ENCODE assay signal across 23 cellular contexts in the genomic region with DNA sequence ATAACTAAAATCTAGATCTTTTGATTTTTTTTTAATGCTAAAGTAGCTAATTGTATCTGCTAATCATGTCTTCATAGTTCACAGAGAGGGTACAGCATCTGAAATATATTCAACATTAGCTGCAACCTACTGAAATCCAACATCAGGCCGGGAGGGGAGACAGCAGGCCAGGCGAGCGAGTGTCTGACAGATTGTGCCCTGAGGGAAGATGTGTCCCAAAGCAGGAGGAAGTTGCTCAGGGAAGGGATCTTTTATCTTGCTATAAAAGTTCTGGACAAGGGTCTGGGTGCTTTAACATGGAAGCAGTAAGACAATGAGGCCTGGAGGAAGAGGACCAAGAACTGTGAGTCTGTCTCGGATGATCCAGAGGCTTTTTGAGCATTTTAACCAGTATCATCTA.
DNase-seq lines count a peak whose midpoint lies in the region; ATAC-seq and TF ChIP-seq lines count a peak whose summit lies in the region.
"Had no signal": no experiment of that assay in that cellular context is flagged by ENCODE, and none has a peak within 500 bp of the region (broad histone marks: within the 10 kb centered on the region; RNA-seq: fewer than 3 reads in every experiment).

No MANE protein-coding gene starts in this region.

- WGBS in IMR-90 (ENCODE audit: extremely low coverage in 2 of 2, insufficient read length in 1 of 2), 2 experiments = no CpG with 5 or more reads among the region's 4 CpGs
- WGBS in ectodermal cell, 2 experiments = 79 to 83% methylated on average over 4 of the region's 4 CpGs
- WGBS in ovary, 3 donors = 91 to 95% (median 94%) methylated on average over 4 of the region's 4 CpGs

- H2AK5ac ChIP-seq in IMR-90 (ENCODE audit: low read depth, low read length) = peak overlapping the region; percentile 91

- peak overlapping the region; percentile 78 for H2BK5ac ChIP-seq in IMR-90 (ENCODE audit: low read depth, low read length, poor library complexity, severe bottlenecking)

- peak overlapping the region; percentile 75; the same call in 1 of the 2 replicates for H2BK20ac ChIP-seq in IMR-90 (ENCODE audit: low read depth, low read length)

- no peak overlapping the region for H3K4me3 ChIP-seq in IMR-90 (ENCODE audit: insufficient read depth, low read depth, low read length)
- no peak overlapping the region for H3K4me3 ChIP-seq in ectodermal cell (ENCODE audit: insufficient read depth, low read depth, low read length)
- no peak overlapping the region for H3K4me3 ChIP-seq in ovary
- H3K4me3 ChIP-seq: coronary artery, esophagus muscularis mucosa, HAP-1 had no signal

- TF ChIP-seq CTCF in IMR-90 (conservative IDR thresholded peaks at IDR 0.05; ENCODE audit: low read depth, low read length) (no peak), osteocyte (IDR thresholded peaks at IDR 0.05) (no peak), ovary (IDR thresholded peaks at IDR 0.05) (no peak)

- no peaks in the 10 kb centered on the region for H3K9me3 ChIP-seq in IMR-90 (ENCODE audit: control insufficient read depth, insufficient read depth, low read length)
- H3K9me3 ChIP-seq in ectodermal cell (ENCODE audit: control insufficient read depth, low read length) = no peaks in the 10 kb centered on the region
- no peaks in the 10 kb centered on the region for H3K9me3 ChIP-seq in ovary
- H3K9me3 ChIP-seq: esophagus muscularis mucosa, HAP-1 had no signal

- intact Hi-C loops in IMR-90 (cut with micrococcal nuclease) (no loop called here), ovary (cut with DNase I) (no loop called here)

- H3K4me1 Mint-ChIP-seq in osteocyte (ENCODE audit: unreplicated experiment) = peaks cover 65% of the 10 kb centered on the region
- H3K4me1 Mint-ChIP-seq: activated naive CD4-positive, alpha-beta T cell treated with anti-CD3 and anti-CD28 coated beads, Interleukin-2, amount 10 ng/mL, durations not matched to agents 7 days and 5 days had no signal

- H3K36me3 ChIP-seq in IMR-90 (ENCODE audit: control insufficient read depth, insufficient read depth, low read length) (peaks cover 3% of the 10 kb centered on the region; the same call in 1 of the 2 replicates), ectodermal cell (ENCODE audit: control insufficient read depth, insufficient read depth, low read length) (no peaks in the 10 kb centered on the region), ovary (no peaks in the 10 kb centered on the region)
- H3K36me3 ChIP-seq: esophagus muscularis mucosa, HAP-1 had no signal

- peak overlapping the region; percentile 85 for H4K91ac ChIP-seq in IMR-90 (ENCODE audit: insufficient read depth, low read depth, low read length)

- H3K56ac ChIP-seq in IMR-90 (ENCODE audit: extremely low read depth, insufficient read depth, low read length) = no peak overlapping the region; the same call in 1 of the 2 replicates

- peak overlapping the region; percentile 87; the same call in 2 of the 3 replicates for H2BK15ac ChIP-seq in IMR-90 (ENCODE audit: low read depth, low read length)

- H3K14ac ChIP-seq in IMR-90 (replicated peaks; ENCODE audit: low read depth, low read length) = peak overlapping the region; percentile 84

- 0 out of 2 replicates have a peak overlapping the region, but pooled peaks have one; percentile 29 for H3K23ac ChIP-seq in IMR-90 (ENCODE audit: low read depth, low read length)

- in situ Hi-C loops in IMR-90 (cut with MboI; ENCODE audit: low sequenced_read_pairs) = no loop called here

- H3K18ac ChIP-seq in IMR-90 (ENCODE audit: low read depth, low read length) = peak overlapping the region; percentile 32

- H4K8ac ChIP-seq in IMR-90 (ENCODE audit: low read depth in 2 of 2, low read length in 2 of 2) = peak overlapping the region; percentile 80 to 87

- H3K79me1 ChIP-seq in IMR-90 (ENCODE audit: low read depth in 1 of 2, low read length in 2 of 2) = peaks cover 17 to 73% of the 10 kb centered on the region in 2 experiments; a peak in 3 of 4 replicates

- TF ChIP-seq EP300 in ovary (IDR thresholded peaks at IDR 0.05) = no peak

- H3K27ac ChIP-seq in IMR-90 (ENCODE audit: insufficient read depth, low read length) = peak overlapping the region; percentile 28; the same call in 1 of the 2 replicates
- H3K27ac ChIP-seq in ectodermal cell (ENCODE audit: insufficient read depth, low read depth, low read length, poor library complexity, severe bottlenecking) = peak overlapping the region; percentile 20
- H3K27ac ChIP-seq in ovary = no peak overlapping the region
- H3K27ac ChIP-seq: coronary artery, esophagus muscularis mucosa, foreskin keratinocyte had no signal

- no peak overlapping the region; the same call in 1 of the 2 replicates for H3K9ac ChIP-seq in IMR-90 (ENCODE audit: low read depth, low read length)

- CTCF ChIA-PET in IMR-90 (lab: Yijun Ruan, JAX) = no interaction called here

- no peaks in the 10 kb centered on the region for H4K20me1 ChIP-seq in IMR-90 (ENCODE audit: insufficient read depth, low read length)

- no peak for TF ChIP-seq POLR2A in IMR-90 (IDR thresholded peaks at IDR 0.05; ENCODE audit: low read depth, low read length)
- no peak for TF ChIP-seq POLR2A in ovary (IDR thresholded peaks at IDR 0.05)

- dilution Hi-C loops in IMR-90 (cut with HindIII; ENCODE audit: low sequenced_read_pairs, unreplicated experiment) = no loop called here

- DNase-seq in NCI-H1694 treated with DMSO at 0.1 percent for 48 hours (lab: John Stamatoyannopoulos, UW) (peak; percentile 24), NCI-H1694 (lab: John Stamatoyannopoulos, UW) (no peak), IMR-90 (no peak), osteocyte (ENCODE audit: extremely low spot score, unreplicated experiment) (no peak), NCI-H187 treated with DMSO at 0.1 percent for 48 hours (lab: John Stamatoyannopoulos, UW) (no peak), HPDE6-E6E7 (ENCODE audit: extremely low spot score) (no peak), ovary (no peak)
- DNase-seq: activated B cell treated with CpG ODN at 0.5 μM for 24 hours; activated CD4-positive, alpha-beta T cell treated with anti-CD3 and anti-CD28 coated beads, Interleukin-2, amount 50 U/mL, for 1 hour; activated naive CD4-positive, alpha-beta T cell treated with anti-CD3 and anti-CD28 coated beads, Interleukin-2, amount 10 ng/mL, durations not matched to agents 7 days and 5 days; activated T-cell treated with anti-CD3 and anti-CD28 coated beads, Interleukin-2, amount 50 U/mL, for 48 hours; NCI-H1092; NCI-H1930; NCI-H2227 treated with DMSO at 0.1 percent for 48 hours; NCI-H526 treated with DMSO at 0.1 percent for 48 hours; occipital lobe; SIG-M5; stimulated activated naive CD8-positive, alpha-beta T cell treated with anti-CD3 and anti-CD28 coated beads, Interleukin-15, Interleukin-2, amounts not matched to agents 100 U/mL and 50 U/mL, for 24 hours had no signal

- peak overlapping the region; percentile 90 for H2BK120ac ChIP-seq in IMR-90 (ENCODE audit: low read depth, low read length)

- peak overlapping the region; percentile 12 for H3K4me3 Mint-ChIP-seq in osteocyte (ENCODE audit: unreplicated experiment)
- H3K4me3 Mint-ChIP-seq: activated B cell treated with CpG ODN at 0.5 μM for 24 hours; activated naive CD4-positive, alpha-beta T cell treated with anti-CD3 and anti-CD28 coated beads, Interleukin-2, amount 10 ng/mL, durations not matched to agents 7 days and 5 days had no signal

- peaks cover 26% of the 10 kb centered on the region for H3K9me1 ChIP-seq in IMR-90 (ENCODE audit: insufficient read depth, low read length)

- H3K4me1 ChIP-seq in IMR-90 (ENCODE audit: control insufficient read depth, insufficient read depth, low read length) (peaks cover 31% of the 10 kb centered on the region), ectodermal cell (ENCODE audit: control insufficient read depth, insufficient read depth, low read length) (peaks cover 5% of the 10 kb centered on the region), ovary (ENCODE audit: insufficient read depth) (no peaks in the 10 kb centered on the region)
- H3K4me1 ChIP-seq: HAP-1 had no signal

- POLR2A ChIA-PET in IMR-90 (lab: Charles Lee; ENCODE audit: unreplicated experiment) = no interaction called here

- H2AFZ ChIP-seq in IMR-90 (replicated peaks; ENCODE audit: low read length, poor library complexity) = no peak overlapping the region

- H3K27me3 ChIP-seq in IMR-90 (ENCODE audit: control insufficient read depth, insufficient read depth, low read length) = no peaks in the 10 kb centered on the region
- H3K27me3 ChIP-seq in ectodermal cell (ENCODE audit: control insufficient read depth, insufficient read depth, low read length, poor library complexity, severe bottlenecking) = no peaks in the 10 kb centered on the region
- H3K27me3 ChIP-seq in ovary = no peaks in the 10 kb centered on the region
- H3K27me3 ChIP-seq: esophagus muscularis mucosa had no signal

- no peak for ATAC-seq in IMR-90 (ENCODE audit: low read depth)
- ATAC-seq: stimulated activated naive CD8-positive, alpha-beta T cell treated with anti-CD3 and anti-CD28 coated beads, Interleukin-15, Interleukin-2, amounts not matched to agents 100 U/mL and 50 U/mL, for 24 hours had no signal

- TF ChIP-seq RAD21 in IMR-90 (IDR thresholded peaks at IDR 0.05; ENCODE audit: low read length) = no peak

- H3K27ac Mint-ChIP-seq in osteocyte (ENCODE audit: unreplicated experiment) = peak overlapping the region; percentile 80
- H3K27ac Mint-ChIP-seq: activated naive CD4-positive, alpha-beta T cell treated with anti-CD3 and anti-CD28 coated beads, Interleukin-2, amount 10 ng/mL, durations not matched to agents 7 days and 5 days had no signal

- H2AK9ac ChIP-seq in IMR-90 (replicated peaks; ENCODE audit: low read depth, low read length, poor library complexity) = no peak overlapping the region

- H3K4me2 ChIP-seq in IMR-90 (ENCODE audit: low read depth, low read length) = no peak overlapping the region

- H3K36me3 Mint-ChIP-seq in osteocyte (ENCODE audit: unreplicated experiment) = peaks cover 35% of the 10 kb centered on the region
- H3K36me3 Mint-ChIP-seq: activated naive CD4-positive, alpha-beta T cell treated with anti-CD3 and anti-CD28 coated beads, Interleukin-2, amount 10 ng/mL, durations not matched to agents 7 days and 5 days had no signal

- BruUV-seq in IMR-90 (replicated peaks; lab: Mats Ljungman, UMichigan) = no TSS peak

- peaks cover 5% of the 10 kb centered on the region for H3K9me3 Mint-ChIP-seq in osteocyte (ENCODE audit: unreplicated experiment)
- H3K9me3 Mint-ChIP-seq: activated B cell treated with CpG ODN at 0.5 μM for 24 hours; activated naive CD4-positive, alpha-beta T cell treated with anti-CD3 and anti-CD28 coated beads, Interleukin-2, amount 10 ng/mL, durations not matched to agents 7 days and 5 days had no signal

- H3K4ac ChIP-seq in IMR-90 (ENCODE audit: low read depth, low read length) = peak overlapping the region; percentile 87

- H3K27me3 Mint-ChIP-seq in osteocyte (ENCODE audit: unreplicated experiment) = no peaks in the 10 kb centered on the region
- H3K27me3 Mint-ChIP-seq: activated B cell treated with CpG ODN at 0.5 μM for 24 hours had no signal

- H4K5ac ChIP-seq in IMR-90 (ENCODE audit: low read depth, low read length) = peak overlapping the region; percentile 56

TF ChIP-seq in IMR-90, 13 proteins besides CTCF, POLR2A, EP300 and RAD21 (continues in another document):
- TF ChIP-seq MXI1 (IDR thresholded peaks at IDR 0.05; ENCODE audit: borderline replicate concordance, low read depth, low read length) (no peak), NFE2L2 (IDR thresholded peaks at IDR 0.05; ENCODE audit: low read depth, low read length) (no peak)

Comparison
In these comparisons a context has a peak if more than half of its experiments do, and no peak if none do; other contexts are left out.
1. H3K27ac ChIP-seq: peak in IMR-90 (single experiment) and ectodermal cell (single experiment); none in ovary (0 of 2).